ENCODE assay signal across 25 cellular contexts in the genomic region with DNA sequence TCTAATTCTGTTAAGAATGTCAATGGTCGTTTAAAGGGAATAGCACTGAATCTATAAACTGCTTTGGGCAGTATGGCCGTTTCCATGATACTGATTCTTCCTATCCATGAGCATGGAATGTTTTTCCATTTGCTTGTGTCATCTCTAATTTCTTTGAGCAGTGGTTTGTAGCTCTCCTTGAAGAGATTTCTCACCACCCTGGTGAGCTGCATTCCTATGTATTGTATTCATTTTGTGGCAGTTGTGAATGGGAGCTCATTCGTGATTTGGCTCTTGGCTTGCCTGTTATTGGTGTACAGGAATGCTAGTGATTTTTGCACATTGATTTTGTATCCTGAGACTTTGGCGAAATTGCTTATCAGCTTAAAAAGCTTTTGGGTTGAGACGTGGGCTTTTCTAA. TPM values are rescaled to one million over a fixed set of nuclear protein-coding genes. Genes with fewer than 3 reads are reported as not detected.
DNase-seq lines count a peak whose midpoint lies in the region; ATAC-seq, FAIRE-seq and TF ChIP-seq lines count a peak whose summit lies in the region.
"Had no signal": no experiment of that assay in that cellular context is flagged by ENCODE, and none has a peak within 500 bp of the region (broad histone marks: within the 10 kb centered on the region; RNA-seq: fewer than 3 reads in every experiment).

No MANE protein-coding gene starts in this region.

- H3K27ac Mint-ChIP-seq in endodermal cell (peak overlapping the region; percentile 28), neural progenitor cell (no peak overlapping the region), mesothelial cell of epicardium (no peak overlapping the region)
- H3K27ac Mint-ChIP-seq: activated B cell treated with CpG ODN at 0.5 μM for 24 hours; activated CD4-positive, alpha-beta memory T cell treated with anti-CD3 and anti-CD28 coated beads, Interleukin-2, amount 10 ng/mL, durations not matched to agents 7 days and 5 days; activated naive CD4-positive, alpha-beta T cell treated with anti-CD3 and anti-CD28 coated beads for 36 hours; CD4-positive, alpha-beta memory T cell; dendritic cell treated with granulocyte-macrophage colony-stimulating factor and Interleukin-4, amounts not matched to agents 40 ng/mL and 50 ng/mL, for 4 days; T-helper 17 cell had no signal

- H3K36me3 Mint-ChIP-seq in endodermal cell (ENCODE audit: low read depth), result no peaks in the 10 kb centered on the region
- H3K36me3 Mint-ChIP-seq in neural progenitor cell, result no peaks in the 10 kb centered on the region
- peaks cover 12% of the 10 kb centered on the region for H3K36me3 Mint-ChIP-seq in mesothelial cell of epicardium
- H3K36me3 Mint-ChIP-seq: CD4-positive, alpha-beta memory T cell had no signal

- no peaks in the 10 kb centered on the region for H3F3A ChIP-seq in neural progenitor cell (ENCODE audit: low read depth)

- peaks cover 1% of the 10 kb centered on the region for H3K9me3 Mint-ChIP-seq in endodermal cell
- peaks cover 2% of the 10 kb centered on the region for H3K9me3 Mint-ChIP-seq in neural progenitor cell
- peaks cover 36% of the 10 kb centered on the region for H3K9me3 Mint-ChIP-seq in mesothelial cell of epicardium
- H3K9me3 Mint-ChIP-seq: activated B cell treated with CpG ODN at 0.5 μM for 24 hours; activated CD4-positive, alpha-beta memory T cell treated with anti-CD3 and anti-CD28 coated beads, Interleukin-2, amount 10 ng/mL, durations not matched to agents 7 days and 5 days; activated naive CD4-positive, alpha-beta T cell treated with anti-CD3 and anti-CD28 coated beads for 36 hours; dendritic cell treated with granulocyte-macrophage colony-stimulating factor and Interleukin-4, amounts not matched to agents 40 ng/mL and 50 ng/mL, for 4 days; neural crest cell had no signal

- no peaks in the 10 kb centered on the region for H3K27me3 ChIP-seq in endodermal cell (ENCODE audit: control insufficient read depth, insufficient read depth, low read length, poor library complexity, severe bottlenecking)
- no peaks in the 10 kb centered on the region for H3K27me3 ChIP-seq in neural progenitor cell
- no peaks in the 10 kb centered on the region for H3K27me3 ChIP-seq in ascending aorta
- H3K27me3 ChIP-seq: testis had no signal

- H3K27ac ChIP-seq in endodermal cell (ENCODE audit: low read depth, low read length) (no peak overlapping the region), neural progenitor cell (no peak overlapping the region), ascending aorta (no peak overlapping the region)
- H3K27ac ChIP-seq: testis had no signal

- FAIRE-seq in RCC 7860 (lab: Jason Lieb, UNC), result no peak
- FAIRE-seq: endothelial cell of umbilical vein had no signal

- H3K4me2 ChIP-seq in neural progenitor cell, result no peak overlapping the region

- H3K9ac ChIP-seq in endodermal cell (ENCODE audit: extremely low read depth, low read length, poor library complexity, severe bottlenecking) (no peak overlapping the region), neural progenitor cell (no peak overlapping the region)

- H3K4me1 Mint-ChIP-seq in endodermal cell (peaks cover 25% of the 10 kb centered on the region), neural progenitor cell (peaks cover 5% of the 10 kb centered on the region), mesothelial cell of epicardium (peaks cover 17% of the 10 kb centered on the region)
- H3K4me1 Mint-ChIP-seq: activated B cell treated with CpG ODN at 0.5 μM for 24 hours had no signal

- TF ChIP-seq CTCF in endodermal cell (conservative IDR thresholded peaks at IDR 0.05), result no peak
- TF ChIP-seq CTCF in neural progenitor cell (IDR thresholded peaks at IDR 0.05), result no peak
- no peak for TF ChIP-seq CTCF in ascending aorta (IDR thresholded peaks at IDR 0.05)
- TF ChIP-seq CTCF in mesothelial cell of epicardium (IDR thresholded peaks at IDR 0.05; ENCODE audit: unreplicated experiment), result no peak

- H3K9me3 ChIP-seq in endodermal cell (ENCODE audit: control insufficient read depth, low read length) (peaks cover 13% of the 10 kb centered on the region), neural progenitor cell (ENCODE audit: low read depth) (no peaks in the 10 kb centered on the region), ascending aorta (no peaks in the 10 kb centered on the region)
- H3K9me3 ChIP-seq: testis had no signal

- H3K4me3 Mint-ChIP-seq in endodermal cell, result no peak overlapping the region
- no peak overlapping the region for H3K4me3 Mint-ChIP-seq in neural progenitor cell
- H3K4me3 Mint-ChIP-seq in mesothelial cell of epicardium, result no peak overlapping the region
- H3K4me3 Mint-ChIP-seq: activated B cell treated with CpG ODN at 0.5 μM for 24 hours; activated CD4-positive, alpha-beta memory T cell treated with anti-CD3 and anti-CD28 coated beads, Interleukin-2, amount 10 ng/mL, durations not matched to agents 7 days and 5 days; activated naive CD4-positive, alpha-beta T cell treated with anti-CD3 and anti-CD28 coated beads for 36 hours; CD4-positive, alpha-beta memory T cell; dendritic cell treated with granulocyte-macrophage colony-stimulating factor and Interleukin-4, amounts not matched to agents 40 ng/mL and 50 ng/mL, for 4 days; neural crest cell; T-helper 17 cell had no signal

- intact Hi-C loops in ascending aorta (cut with DNase I), result no loop called here

- 81 to 90% methylated on average over 2 to 5 of the region's 5 CpGs for WGBS in endodermal cell (ENCODE audit: insufficient coverage in 1 of 2, insufficient read length in 1 of 2), 2 experiments

- no peaks in the 10 kb centered on the region for H3K79me2 ChIP-seq in neural progenitor cell (ENCODE audit: low read depth)

- H3K4me1 ChIP-seq in endodermal cell (ENCODE audit: control insufficient read depth, insufficient read depth, low read length) (peaks cover 9% of the 10 kb centered on the region), neural progenitor cell (no peaks in the 10 kb centered on the region), ascending aorta (peaks cover 0 to 5% of the 10 kb centered on the region in 2 donors)
- H3K4me1 ChIP-seq: testis had no signal

- no peak overlapping the region for H3K4me3 ChIP-seq in endodermal cell (ENCODE audit: low read length)
- H3K4me3 ChIP-seq in neural progenitor cell, result no peak overlapping the region
- H3K4me3 ChIP-seq in ascending aorta, result no peak overlapping the region
- H3K4me3 ChIP-seq: testis had no signal

- H3K27me3 Mint-ChIP-seq in endodermal cell (ENCODE audit: insufficient read depth) (no peaks in the 10 kb centered on the region), neural progenitor cell (ENCODE audit: insufficient read depth, low read depth) (peaks cover 2% of the 10 kb centered on the region), mesothelial cell of epicardium (ENCODE audit: low read depth) (no peaks in the 10 kb centered on the region)
- H3K27me3 Mint-ChIP-seq: activated CD4-positive, alpha-beta memory T cell treated with anti-CD3 and anti-CD28 coated beads, Interleukin-2, amount 10 ng/mL, durations not matched to agents 7 days and 5 days; CD4-positive, alpha-beta memory T cell; dendritic cell treated with granulocyte-macrophage colony-stimulating factor and Interleukin-4, amounts not matched to agents 40 ng/mL and 50 ng/mL, for 4 days; T-helper 17 cell had no signal

- no peak for ATAC-seq in GM18858 (IDR thresholded peaks at IDR 0.05; ENCODE audit: unreplicated experiment)
- ATAC-seq: left cardiac atrium, T-helper 17 cell had no signal

- DNase-seq in EH (ENCODE audit: low read depth) (peak; percentile 96), RCC 7860 (ENCODE audit: low spot score) (peak; percentile 46), endodermal cell (no peak), neural progenitor cell (ENCODE audit: low spot score) (peak; percentile 38), ascending aorta (ENCODE audit: low spot score in 2 of 2) (no peak), NCI-H526 (lab: John Stamatoyannopoulos, UW) (no peak), mesothelial cell of epicardium (ENCODE audit: low spot score in 2 of 2, unreplicated experiment in 2 of 2) (no peak)
- DNase-seq: activated B cell treated with CpG ODN at 0.5 μM for 24 hours; activated CD4-positive, alpha-beta memory T cell treated with anti-CD3 and anti-CD28 coated beads, Interleukin-2, amount 10 ng/mL, durations not matched to agents 7 days and 5 days; activated naive CD4-positive, alpha-beta T cell treated with anti-CD3 and anti-CD28 coated beads for 36 hours; activated T-cell treated with anti-CD3 and anti-CD28 coated beads, Interleukin-2, amount 50 U/mL, for 1 hour; aorta; CD4-positive, alpha-beta memory T cell; left cardiac atrium; NCI-H1092; NCI-H2081 treated with DMSO at 0.1 percent for 48 hours; NCI-H510A treated with DMSO at 0.1 percent for 48 hours; SHP77; stimulated activated CD4-positive, alpha-beta T cell treated with anti-CD3 and anti-CD28 coated beads, Interleukin-15, amount 100 ng/mL, for 24 hours; T-helper 17 cell; testis had no signal

- H4K20me1 ChIP-seq in neural progenitor cell (ENCODE audit: low read depth), result no peaks in the 10 kb centered on the region

- no peak overlapping the region for H2AFZ ChIP-seq in neural progenitor cell (replicated peaks)

- H3K36me3 ChIP-seq in endodermal cell (ENCODE audit: control insufficient read depth, insufficient read depth, low read length) (peaks cover 3% of the 10 kb centered on the region), neural progenitor cell (no peaks in the 10 kb centered on the region), ascending aorta (no peaks in the 10 kb centered on the region)

RNA-seq across cellular contexts. Expression of gene WDR75, which starts 38.3 kb away (rescaled TPM):
- total RNA-seq in endodermal cell, result 10 to 100 TPM; 65.8 to 76.2 TPM
- polyA plus RNA-seq in endodermal cell (2013, experiment 1 of 2), result 54.4 TPM
- 50.7 TPM for polyA plus RNA-seq in endodermal cell (2013, experiment 2 of 2)
- 85.3 and 121 TPM in 2 replicates for total RNA-seq in neural progenitor cell (ENCODE audit: low replicate concordance)
- total RNA-seq in ascending aorta, result 5.3 TPM
- total RNA-seq in mesothelial cell of epicardium, result 58.2 to 61.4 TPM (median 60.7 TPM) in 3 replicates

Comparison
In these comparisons a context has a peak if more than half of its experiments do, and no peak if none do; other contexts are left out.
1. DNase-seq: peak in EH (single experiment), RCC 7860 (single experiment) and neural progenitor cell (single experiment); none in endodermal cell (single experiment), ascending aorta (0 of 2), NCI-H526 (0 of 2) and mesothelial cell of epicardium (0 of 2).